Comparison of ENCODE assay signal across 10 cellular contexts in the genomic region with DNA sequence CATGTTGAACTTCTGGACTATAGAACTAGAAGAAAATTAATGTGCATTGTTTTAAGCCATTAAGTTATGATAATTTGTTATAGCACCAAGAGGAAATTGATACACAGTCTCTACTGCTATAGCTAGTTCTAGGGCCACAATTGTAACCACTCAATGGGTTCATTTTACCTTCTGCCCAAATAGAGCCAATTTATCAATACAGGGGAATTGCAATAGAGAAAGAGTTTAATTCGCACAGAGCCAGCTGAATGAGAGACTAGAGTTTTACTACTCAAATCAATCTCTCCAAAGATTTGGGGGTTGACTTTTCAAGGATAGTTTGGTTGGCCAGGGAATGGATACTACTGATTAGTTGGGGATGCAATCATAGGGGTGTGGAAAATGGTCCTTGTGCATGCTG. TPM values are rescaled to one million over a fixed set of nuclear protein-coding genes. Genes with fewer than 3 reads are reported as not detected.
"Had no signal": no experiment of that assay in that cellular context is flagged by ENCODE, and none has a peak within 500 bp of the region (broad histone marks: within the 10 kb centered on the region; RNA-seq: fewer than 3 reads in every experiment).

No MANE protein-coding gene starts in this region.

- H2AFZ ChIP-seq: GM23248 had no signal

- H3K4me1 ChIP-seq: HAP-1 had no signal

- H3K4me3 ChIP-seq: GM23248, HAP-1 had no signal

- H3K4me2 ChIP-seq: KMS-11 had no signal

- H3K27ac ChIP-seq: GM23248, HL-60, KMS-11 had no signal

- DNase-seq: GM23248, GOT3, H7, HFFc6, IMR-90, KBM-7 had no signal

- H3K9ac ChIP-seq: GM23248, KMS-11 had no signal

- H3K36me3 ChIP-seq: HAP-1 had no signal

RNA-seq across cellular contexts. Expression of gene BICDL1, which starts 31.9 kb away (rescaled TPM):
- total RNA-seq: GM23248, HT1080, IMR-90 had no signal
- polyA plus RNA-seq: GM23248, IMR-90 had no signal
